Comparison of ENCODE assay signal across 23 cellular contexts in the genomic region with DNA sequence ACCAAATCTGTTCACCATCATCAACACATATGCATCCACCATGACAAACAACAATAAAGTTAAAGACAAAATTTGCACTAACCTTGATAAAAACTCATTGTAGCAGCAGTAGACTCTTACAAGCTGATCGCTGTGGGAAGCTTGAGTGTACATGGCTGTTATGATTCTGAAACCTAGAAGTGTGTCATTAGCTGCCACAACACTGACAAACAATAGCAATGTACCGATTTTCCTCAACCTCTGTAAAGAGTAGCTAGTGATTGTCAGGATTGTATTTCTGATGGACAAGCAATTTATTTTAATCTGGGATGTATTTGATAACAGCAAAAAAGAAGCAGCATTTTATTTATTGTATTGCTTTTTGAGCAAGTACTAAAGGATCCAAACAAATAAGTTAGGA.
"Had no signal": no experiment of that assay in that cellular context is flagged by ENCODE, and none has a peak within 500 bp of the region (broad histone marks: within the 10 kb centered on the region; RNA-seq: fewer than 3 reads in every experiment).

No MANE protein-coding gene starts in this region.

- DNase-seq: colonic mucosa; cortex of kidney; dermis blood vessel endothelial cell; dorsolateral prefrontal cortex; effector CD4-positive, alpha-beta T cell; effector CD8-positive, alpha-beta T cell; effector memory CD4-positive, alpha-beta T cell; effector memory CD8-positive, alpha-beta T cell; endodermal cell; erythroblast; esophagus squamous epithelium; foreskin fibroblast; foreskin keratinocyte; foreskin melanocyte; gastrocnemius medialis; glutamatergic neuron; head of caudate nucleus; heart left ventricle; heart right ventricle had no signal

- H3K36me3 ChIP-seq: colonic mucosa, esophagus muscularis mucosa, esophagus squamous epithelium, gastrocnemius medialis, gastroesophageal sphincter, heart left ventricle, heart right ventricle had no signal

- H3K27me3 ChIP-seq: colonic mucosa, dorsolateral prefrontal cortex, esophagus muscularis mucosa, esophagus squamous epithelium, foreskin keratinocyte, gastrocnemius medialis, gastroesophageal sphincter, heart left ventricle, heart right ventricle had no signal

- H3K9me3 ChIP-seq: colonic mucosa, esophagus muscularis mucosa, esophagus squamous epithelium, gastrocnemius medialis, gastroesophageal sphincter, heart right ventricle had no signal

- H3K27ac ChIP-seq: colonic mucosa, coronary artery, dorsolateral prefrontal cortex, epithelial cell of prostate, esophagus muscularis mucosa, esophagus squamous epithelium, foreskin keratinocyte, gastrocnemius medialis, gastroesophageal sphincter, heart left ventricle, heart right ventricle had no signal

- H3K4me3 ChIP-seq: colonic mucosa, coronary artery, dorsolateral prefrontal cortex, esophagus muscularis mucosa, esophagus squamous epithelium, gastrocnemius medialis, gastroesophageal sphincter, heart left ventricle, heart right ventricle had no signal
